ENCODE assay signal across 8 cellular contexts in genomic region chr9:62837254-62837911, GRCh38.
DNase-seq lines count a peak whose midpoint lies in the region; ATAC-seq and TF ChIP-seq lines count a peak whose summit lies in the region.
"Not testable (repeated sequence)": the region's sequence is repeated elsewhere in the genome, so short reads cannot be mapped to it uniquely, and the experiment has no call there.

No MANE protein-coding gene starts in this region.

- H3K4me3 ChIP-seq in BLaER1 (peak overlapping the region; percentile 65), OCI-LY1 (ENCODE audit: low read depth, low read length, poor library complexity, severe bottlenecking) (peak overlapping the region; percentile 65), mesodermal cell (ENCODE audit: extremely low read depth, insufficient read depth, low read length, poor library complexity, severe bottlenecking) (peak overlapping the region; percentile 8)

- WGBS in mesodermal cell (ENCODE audit: insufficient coverage in 2 of 2), 2 experiments = 18 to 36% methylated on average over 12 to 21 of the region's 50 CpGs

- not testable (repeated sequence) for TF ChIP-seq CTCF in OCI-LY1 (IDR thresholded peaks at IDR 0.05; ENCODE audit: low read length)

- H3K36me3 ChIP-seq in BLaER1; OCI-LY1 (ENCODE audit: insufficient read depth, low read length); mesodermal cell (ENCODE audit: control insufficient read depth, insufficient read depth, low read length): not testable (repeated sequence)

- H3K4me3 Mint-ChIP-seq in activated T-cell treated with anti-CD3 and anti-CD28 coated beads, Interleukin-2, amount 50 U/mL, for 72 hours = peak overlapping the region; percentile 42 to 69

- not testable (repeated sequence) for H3K9me3 ChIP-seq in BLaER1; OCI-LY1 (ENCODE audit: low read length); mesodermal cell (ENCODE audit: control insufficient read depth, low read length)

- ATAC-seq in GM19328 (IDR thresholded peaks at IDR 0.05; ENCODE audit: unreplicated experiment) (peak; percentile 12), HG02938 (IDR thresholded peaks at IDR 0.05; ENCODE audit: unreplicated experiment) (peak; percentile 22), esophagus mucosa (peak; percentile 41)
- not testable (repeated sequence) for ATAC-seq in activated T-cell treated with anti-CD3 and anti-CD28 coated beads, Interleukin-2, amount 50 U/mL, for 72 hours (replicated peaks in 1 of 2)

- not testable (repeated sequence) for H3K9me3 Mint-ChIP-seq in activated T-cell treated with anti-CD3 and anti-CD28 coated beads, Interleukin-2, amount 50 U/mL, for 72 hours

- H3K27ac ChIP-seq in BLaER1 (peak overlapping the region; percentile 64), OCI-LY1 (ENCODE audit: low read depth, low read length, poor library complexity, severe bottlenecking) (peak overlapping the region; percentile 72)
- not testable (repeated sequence) for H3K27ac ChIP-seq in mesodermal cell (ENCODE audit: low read depth, low read length, severe bottlenecking)

- not testable (repeated sequence) for H2AFZ ChIP-seq in OCI-LY1 (ENCODE audit: low read length)

- peak; percentile 33 to 39 for DNase-seq in activated T-cell treated with anti-CD3 and anti-CD28 coated beads, Interleukin-2, amount 50 U/mL, for 72 hours
- DNase-seq in stimulated activated CD4-positive, alpha-beta T cell treated with anti-CD3 and anti-CD28 coated beads, Interleukin-4, amount 100 ng/mL, for 1 hour = peak; percentile 29

- H3K4me2 ChIP-seq in BLaER1 (peak overlapping the region; percentile 83), OCI-LY1 (ENCODE audit: low read length) (peak overlapping the region; percentile 66)

- H3K36me3 Mint-ChIP-seq in activated T-cell treated with anti-CD3 and anti-CD28 coated beads, Interleukin-2, amount 50 U/mL, for 72 hours (ENCODE audit: insufficient read depth in 2 of 2) = not testable (repeated sequence)

- H3K27ac Mint-ChIP-seq in activated T-cell treated with anti-CD3 and anti-CD28 coated beads, Interleukin-2, amount 50 U/mL, for 72 hours = not testable (repeated sequence)

- not testable (repeated sequence) for H3K4me1 ChIP-seq in BLaER1; OCI-LY1 (ENCODE audit: insufficient read depth, low read length, severe bottlenecking); mesodermal cell (ENCODE audit: control insufficient read depth, insufficient read depth, low read length, poor library complexity, severe bottlenecking)

- H3K27me3 Mint-ChIP-seq in activated T-cell treated with anti-CD3 and anti-CD28 coated beads, Interleukin-2, amount 50 U/mL, for 72 hours (ENCODE audit: low read depth) = peaks cover 11% of the 10 kb centered on the region

- not testable (repeated sequence) for H3K79me2 ChIP-seq in OCI-LY1 (ENCODE audit: insufficient read depth, low read length)

- H3F3A ChIP-seq in OCI-LY1 (ENCODE audit: insufficient read depth, low read length) = not testable (repeated sequence)

- not testable (repeated sequence) for H3K4me1 Mint-ChIP-seq in activated T-cell treated with anti-CD3 and anti-CD28 coated beads, Interleukin-2, amount 50 U/mL, for 72 hours (ENCODE audit: low read depth)

- not testable (repeated sequence) for H3K9me2 ChIP-seq in OCI-LY1 (ENCODE audit: low read depth, low read length)

- not testable (repeated sequence) for H4K20me1 ChIP-seq in BLaER1; OCI-LY1 (ENCODE audit: insufficient read depth, low read length)

- H3K27me3 ChIP-seq in BLaER1; OCI-LY1 (ENCODE audit: insufficient read depth, low read length): not testable (repeated sequence)

- H3K9ac ChIP-seq in BLaER1 = peak overlapping the region; percentile 61; the same call in 1 of the 2 replicates
- H3K9ac ChIP-seq in OCI-LY1 (ENCODE audit: low read length) = peak overlapping the region; percentile 68

Comparison
In these comparisons a context has a peak if more than half of its experiments do, and no peak if none do; other contexts are left out.
1. H3K4me3 ChIP-seq: peak in every context shown above with its lines; median percentile 65 in BLaER1; 65 in OCI-LY1; 8 in mesodermal cell.